Comparison of ENCODE assay signal across 28 cellular contexts in genomic region chr3:128388932-128389331, GRCh38.
"Had no signal": no experiment of that assay in that cellular context is flagged by ENCODE, and none has a peak within 500 bp of the region (broad histone marks: within the 10 kb centered on the region; RNA-seq: fewer than 3 reads in every experiment).

No MANE protein-coding gene starts in this region.

- ATAC-seq: activated CD8-positive, alpha-beta T cell treated with anti-CD3 and anti-CD28 coated beads for 36 hours; activated naive CD8-positive, alpha-beta T cell treated with anti-CD3 and anti-CD28 coated beads, Interleukin-2, amount 50 U/mL, for 24 hours; activated T-cell treated with anti-CD3 and anti-CD28 coated beads, Interleukin-2, amount 50 U/mL, for 4 hours; activated T-cell treated with anti-CD3 and anti-CD28 coated beads, Interleukin-2, amount 50 U/mL, for 72 hours; activated T-helper 17 cell treated with anti-CD3 and anti-CD28 coated beads, Interleukin-2, amount 50 U/mL, for 72 hours had no signal

- H3K36me3 ChIP-seq: ascending aorta had no signal

- DNase-seq: activated B cell treated with CpG ODN at 0.5 μM for 24 hours; activated CD4-positive, alpha-beta memory T cell treated with anti-CD3 and anti-CD28 coated beads for 36 hours; activated CD4-positive, alpha-beta T cell treated with anti-CD3 and anti-CD28 coated beads for 4 hours; activated CD4-positive, alpha-beta T cell treated with anti-CD3 and anti-CD28 coated beads, Interleukin-2, amount 10 ng/mL, durations not matched to agents 24 days and 14 days; activated CD4-positive, alpha-beta T cell treated with anti-CD3 and anti-CD28 coated beads, Interleukin-2, amount 50 U/mL, for 1 hour; activated CD4-positive, alpha-beta T cell treated with anti-CD3 and anti-CD28 coated beads, Interleukin-2, amount 50 U/mL, for 4 hours; activated CD4-positive, CD25-positive, alpha-beta regulatory T cell treated with anti-CD3 and anti-CD28 coated beads, Interleukin-2, amount 50 U/mL, for 72 hours; activated CD8-positive, alpha-beta memory T cell treated with anti-CD3 and anti-CD28 coated beads, Interleukin-2, amount 50 U/mL, for 4 hours; activated CD8-positive, alpha-beta T cell treated with anti-CD3 and anti-CD28 coated beads for 36 hours; activated effector memory CD4-positive, alpha-beta T cell treated with anti-CD3 and anti-CD28 coated beads, Interleukin-2, amount 50 U/mL, for 16 hours; activated gamma-delta T cell treated with Interleukin-2 at 50 U/mL for 16 hours; activated naive CD4-positive, alpha-beta T cell; activated naive CD4-positive, alpha-beta T cell treated with anti-CD3 and anti-CD28 coated beads for 36 hours; activated naive CD8-positive, alpha-beta T cell treated with anti-CD3 and anti-CD28 coated beads, Interleukin-2, amount 10 ng/mL, durations not matched to agents 7 days and 5 days; activated naive CD8-positive, alpha-beta T cell treated with anti-CD3 and anti-CD28 coated beads, Interleukin-2, amount 50 U/mL, for 24 hours; activated T-cell treated with anti-CD3 and anti-CD28 coated beads for 4 hours; activated T-cell treated with anti-CD3 and anti-CD28 coated beads, Interleukin-2, amount 50 U/mL, for 1 hour; activated T-cell treated with anti-CD3 and anti-CD28 coated beads, Interleukin-2, amount 50 U/mL, for 4 hours; activated T-cell treated with anti-CD3 and anti-CD28 coated beads, Interleukin-2, amount 50 U/mL, for 72 hours; amygdala; anterior cingulate cortex; central memory CD4-positive, alpha-beta T cell; T-helper 1 cell; T-helper 2 cell; T-helper 9 cell had no signal

- H3K9me3 ChIP-seq: ascending aorta had no signal

- H3K27ac ChIP-seq: ascending aorta, VCaP had no signal

- H3K27me3 ChIP-seq: ascending aorta had no signal

- H3K4me3 ChIP-seq: ascending aorta had no signal
